ENCODE assay signal across 26 cellular contexts in the genomic region with DNA sequence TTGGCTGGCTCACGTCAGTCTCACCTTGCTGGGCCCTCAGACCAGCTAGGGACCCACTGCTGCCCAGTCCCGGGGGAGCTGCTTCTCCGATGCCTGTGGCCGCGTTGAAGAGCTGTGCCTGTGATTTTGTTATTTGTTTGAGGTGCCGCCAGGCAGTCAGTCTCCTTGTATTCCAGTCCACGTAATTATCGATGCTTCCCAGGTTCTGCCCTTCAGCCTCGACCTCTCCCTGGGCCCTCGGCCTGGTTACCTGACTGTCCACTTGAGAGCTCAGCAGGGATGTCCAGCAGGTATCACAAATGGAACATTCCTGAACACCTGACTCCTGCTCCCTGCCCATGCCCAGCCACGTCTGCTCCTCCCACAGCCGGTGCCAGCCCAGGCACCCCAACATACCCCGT.
"Had no signal": no experiment of that assay in that cellular context is flagged by ENCODE, and none has a peak within 500 bp of the region (broad histone marks: within the 10 kb centered on the region; RNA-seq: fewer than 3 reads in every experiment).

No MANE protein-coding gene starts in this region.

- H3K4me3 Mint-ChIP-seq: activated CD4-positive, alpha-beta T cell treated with anti-CD3 and anti-CD28 coated beads, Interleukin-2, amount 10 ng/mL, durations not matched to agents 7 days and 5 days; activated CD8-positive, alpha-beta T cell treated with anti-CD3 and anti-CD28 coated beads for 36 hours; activated naive CD4-positive, alpha-beta T cell treated with anti-CD3 and anti-CD28 coated beads for 36 hours; activated naive CD8-positive, alpha-beta T cell treated with anti-CD3 and anti-CD28 coated beads for 36 hours; activated T-cell treated with anti-CD3 and anti-CD28 coated beads, Interleukin-2, amount 50 U/mL, for 72 hours; mesothelial cell of epicardium; nephron progenitor cell had no signal

- H3K27me3 ChIP-seq: adrenal gland, body of pancreas, ovary, sigmoid colon, stomach, tibial artery had no signal

- H3K4me1 Mint-ChIP-seq: activated naive CD8-positive, alpha-beta T cell treated with anti-CD3 and anti-CD28 coated beads for 36 hours; mesothelial cell of epicardium; nephron progenitor cell had no signal

- H3K27ac Mint-ChIP-seq: activated CD4-positive, alpha-beta T cell treated with anti-CD3 and anti-CD28 coated beads, Interleukin-2, amount 10 ng/mL, durations not matched to agents 7 days and 5 days; activated CD8-positive, alpha-beta T cell treated with anti-CD3 and anti-CD28 coated beads for 36 hours; activated naive CD4-positive, alpha-beta T cell treated with anti-CD3 and anti-CD28 coated beads for 36 hours; activated naive CD8-positive, alpha-beta T cell treated with anti-CD3 and anti-CD28 coated beads for 36 hours; activated T-cell treated with anti-CD3 and anti-CD28 coated beads, Interleukin-2, amount 50 U/mL, for 72 hours; mesothelial cell of epicardium; nephron progenitor cell had no signal

- ATAC-seq: activated CD8-positive, alpha-beta T cell treated with anti-CD3 and anti-CD28 coated beads for 36 hours; activated T-cell treated with anti-CD3 and anti-CD28 coated beads, Interleukin-2, amount 50 U/mL, for 72 hours had no signal

- DNase-seq: activated CD4-positive, alpha-beta T cell treated with anti-CD3 and anti-CD28 coated beads, Interleukin-2, amount 10 ng/mL, durations not matched to agents 7 days and 5 days; activated CD4-positive, CD25-positive, alpha-beta regulatory T cell treated with anti-CD3 and anti-CD28 coated beads, Interleukin-2, amount 50 U/mL, for 72 hours; activated CD8-positive, alpha-beta T cell treated with anti-CD3 and anti-CD28 coated beads for 36 hours; activated naive CD4-positive, alpha-beta T cell treated with anti-CD3 and anti-CD28 coated beads for 36 hours; activated naive CD8-positive, alpha-beta T cell treated with anti-CD3 and anti-CD28 coated beads for 36 hours; activated T-cell treated with anti-CD3 and anti-CD28 coated beads, Interleukin-2, amount 50 U/mL, for 72 hours; effector CD8-positive, alpha-beta T cell; glutamatergic neuron; nephron progenitor cell; ovary; retina; sigmoid colon; small intestine; stimulated activated CD4-positive, alpha-beta T cell treated with anti-CD3 and anti-CD28 coated beads, Interleukin-1b, Interleukin-23, amount 100 ng/mL, for 48 hours; stimulated activated CD4-positive, alpha-beta T cell treated with anti-CD3 and anti-CD28 coated beads, Interleukin-4, amount 100 ng/mL, for 4 hours; stimulated activated CD8-positive, alpha-beta memory T cell treated with anti-CD3 and anti-CD28 coated beads, Interleukin-4, amount 100 ng/mL, for 48 hours; stomach; T-helper 2 cell had no signal

- H3K27me3 Mint-ChIP-seq: activated CD8-positive, alpha-beta T cell treated with anti-CD3 and anti-CD28 coated beads for 36 hours; stimulated activated memory B cell treated with anti-CD40 and anti-IgM and Interleukin-4, amounts not matched to agents 10 μg/mL and 1 μg/mL and 100 μg/mL, for 72 hours had no signal

- H3K4me3 ChIP-seq: adrenal gland, body of pancreas, left ventricle myocardium inferior, ovary, prostate gland, sigmoid colon, stomach, tibial artery had no signal

- H3K27ac ChIP-seq: adrenal gland, body of pancreas, epithelial cell of prostate, left ventricle myocardium inferior, ovary, prostate gland, sigmoid colon, stomach, tibial artery had no signal

- H3K4me1 ChIP-seq: adrenal gland, prostate gland, stomach, tibial artery had no signal

- H3K9me3 Mint-ChIP-seq: activated CD4-positive, alpha-beta T cell treated with anti-CD3 and anti-CD28 coated beads, Interleukin-2, amount 10 ng/mL, durations not matched to agents 7 days and 5 days; activated CD8-positive, alpha-beta T cell treated with anti-CD3 and anti-CD28 coated beads for 36 hours; activated naive CD4-positive, alpha-beta T cell treated with anti-CD3 and anti-CD28 coated beads for 36 hours; activated naive CD8-positive, alpha-beta T cell treated with anti-CD3 and anti-CD28 coated beads for 36 hours; activated T-cell treated with anti-CD3 and anti-CD28 coated beads, Interleukin-2, amount 50 U/mL, for 72 hours; mesothelial cell of epicardium; nephron progenitor cell; stimulated activated memory B cell treated with anti-CD40 and anti-IgM and Interleukin-4, amounts not matched to agents 10 μg/mL and 1 μg/mL and 100 μg/mL, for 72 hours had no signal

- H3K36me3 Mint-ChIP-seq: activated naive CD8-positive, alpha-beta T cell treated with anti-CD3 and anti-CD28 coated beads for 36 hours; mesothelial cell of epicardium; stimulated activated memory B cell treated with anti-CD40 and anti-IgM and Interleukin-4, amounts not matched to agents 10 μg/mL and 1 μg/mL and 100 μg/mL, for 72 hours had no signal
